ENCODE assay signal across 32 cellular contexts in the genomic region with DNA sequence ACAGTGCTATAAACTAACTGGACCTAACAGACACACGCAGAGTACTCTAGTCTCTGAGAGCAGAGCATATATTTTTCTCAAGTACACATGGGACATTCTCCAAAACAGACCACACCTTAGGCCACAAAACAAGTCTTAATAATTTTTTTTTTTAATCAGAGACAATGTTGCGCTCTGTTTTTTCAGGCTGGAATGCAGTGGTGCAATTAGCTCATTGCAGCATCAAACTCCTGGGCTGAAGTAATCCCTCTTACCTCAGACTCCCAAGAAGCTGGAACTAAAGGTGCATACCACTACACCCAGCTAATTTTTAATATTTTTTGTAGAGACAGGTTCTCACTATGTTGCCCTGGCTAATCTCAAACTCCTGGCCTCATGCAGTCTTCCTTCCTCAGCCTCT.
"Had no signal": no experiment of that assay in that cellular context is flagged by ENCODE, and none has a peak within 500 bp of the region (broad histone marks: within the 10 kb centered on the region; RNA-seq: fewer than 3 reads in every experiment).

No MANE protein-coding gene starts in this region.

- H3K27me3 Mint-ChIP-seq: activated B cell treated with CpG ODN at 0.5 μM for 24 hours; activated CD4-positive, alpha-beta memory T cell treated with anti-CD3 and anti-CD28 coated beads for 36 hours; activated naive CD8-positive, alpha-beta T cell; activated naive CD8-positive, alpha-beta T cell treated with anti-CD3 and anti-CD28 coated beads, Interleukin-2, amount 50 U/mL, for 24 hours had no signal

- DNase-seq: activated B cell treated with CpG ODN at 0.5 μM for 24 hours; activated CD4-positive, alpha-beta memory T cell treated with anti-CD3 and anti-CD28 coated beads for 36 hours; activated CD4-positive, alpha-beta T cell treated with anti-CD3 and anti-CD28 coated beads for 4 hours; activated CD4-positive, alpha-beta T cell treated with anti-CD3 and anti-CD28 coated beads, Interleukin-2, amount 50 U/mL, for 1 hour; activated CD4-positive, CD25-positive, alpha-beta regulatory T cell treated with anti-CD3 and anti-CD28 coated beads, Interleukin-2, amount 50 U/mL, for 72 hours; activated CD8-positive, alpha-beta memory T cell treated with anti-CD3 and anti-CD28 coated beads, Interleukin-2, amount 50 U/mL, for 4 hours; activated gamma-delta T cell treated with Interleukin-2 at 50 U/mL for 16 hours; activated naive CD4-positive, alpha-beta T cell treated with anti-CD3 and anti-CD28 coated beads for 36 hours; activated naive CD8-positive, alpha-beta T cell treated with anti-CD3 and anti-CD28 coated beads, Interleukin-2, amount 50 U/mL, for 24 hours; activated T-cell treated with anti-CD3 and anti-CD28 coated beads for 4 hours; activated T-cell treated with anti-CD3 and anti-CD28 coated beads, Interleukin-2, amount 50 U/mL, for 4 hours; amniotic stem cell; aorta; brain microvascular endothelial cell; central memory CD4-positive, alpha-beta T cell; NCI-H1105; NCI-H1436; NCI-H1694; NCI-H1930; NCI-H2081 treated with DMSO at 0.1 percent for 48 hours; NCI-H345; NCI-H524 treated with DMSO at 0.1 percent for 48 hours; SW 1271; T-helper 1 cell; T-helper 2 cell; T-helper 9 cell had no signal

- H3K36me3 ChIP-seq: brain microvascular endothelial cell had no signal

- H3K4me1 Mint-ChIP-seq: activated naive CD8-positive, alpha-beta T cell treated with anti-CD3 and anti-CD28 coated beads, Interleukin-2, amount 50 U/mL, for 24 hours had no signal

- H3K4me2 ChIP-seq: PC-9 had no signal

- H3K27ac ChIP-seq: brain microvascular endothelial cell, PC-9, RWPE1, VCaP had no signal

- H2AFZ ChIP-seq: PC-9 had no signal

- H3K4me3 Mint-ChIP-seq: activated B cell treated with CpG ODN at 0.5 μM for 24 hours; activated CD4-positive, alpha-beta memory T cell treated with anti-CD3 and anti-CD28 coated beads for 36 hours; activated naive CD4-positive, alpha-beta T cell treated with anti-CD3 and anti-CD28 coated beads for 36 hours; activated naive CD8-positive, alpha-beta T cell; activated naive CD8-positive, alpha-beta T cell treated with anti-CD3 and anti-CD28 coated beads, Interleukin-2, amount 50 U/mL, for 24 hours; activated T-cell treated with anti-CD3 and anti-CD28 coated beads, Interleukin-2, amount 50 U/mL, for 4 hours; activated T-helper 1 cell treated with anti-CD3 and anti-CD28 coated beads, Interleukin-12 subunit alpha, Interleukin-12 subunit beta, Interleukin-2, Interleukin-4 antibody, amounts not matched to agents 30 ng/mL and 10 ng/mL and 1 ng/mL, durations not matched to agents 14 hours and 24 hours and 36 hours had no signal

- H3K27ac Mint-ChIP-seq: activated CD4-positive, alpha-beta memory T cell treated with anti-CD3 and anti-CD28 coated beads for 36 hours; activated naive CD4-positive, alpha-beta T cell treated with anti-CD3 and anti-CD28 coated beads for 36 hours; activated naive CD8-positive, alpha-beta T cell; activated naive CD8-positive, alpha-beta T cell treated with anti-CD3 and anti-CD28 coated beads, Interleukin-2, amount 50 U/mL, for 24 hours; activated T-helper 1 cell treated with anti-CD3 and anti-CD28 coated beads, Interleukin-12 subunit alpha, Interleukin-12 subunit beta, Interleukin-2, Interleukin-4 antibody, amounts not matched to agents 30 ng/mL and 10 ng/mL and 1 ng/mL, durations not matched to agents 14 hours and 24 hours and 36 hours had no signal

- H3K4me3 ChIP-seq: PC-9 had no signal

- H3K27me3 ChIP-seq: brain microvascular endothelial cell had no signal

- ATAC-seq: activated naive CD8-positive, alpha-beta T cell treated with anti-CD3 and anti-CD28 coated beads, Interleukin-2, amount 50 U/mL, for 24 hours; activated T-cell treated with anti-CD3 and anti-CD28 coated beads, Interleukin-2, amount 50 U/mL, for 4 hours; Right ventricle myocardium inferior had no signal

- H3K9me3 Mint-ChIP-seq: activated B cell treated with CpG ODN at 0.5 μM for 24 hours had no signal
